In the genomic region with DNA sequence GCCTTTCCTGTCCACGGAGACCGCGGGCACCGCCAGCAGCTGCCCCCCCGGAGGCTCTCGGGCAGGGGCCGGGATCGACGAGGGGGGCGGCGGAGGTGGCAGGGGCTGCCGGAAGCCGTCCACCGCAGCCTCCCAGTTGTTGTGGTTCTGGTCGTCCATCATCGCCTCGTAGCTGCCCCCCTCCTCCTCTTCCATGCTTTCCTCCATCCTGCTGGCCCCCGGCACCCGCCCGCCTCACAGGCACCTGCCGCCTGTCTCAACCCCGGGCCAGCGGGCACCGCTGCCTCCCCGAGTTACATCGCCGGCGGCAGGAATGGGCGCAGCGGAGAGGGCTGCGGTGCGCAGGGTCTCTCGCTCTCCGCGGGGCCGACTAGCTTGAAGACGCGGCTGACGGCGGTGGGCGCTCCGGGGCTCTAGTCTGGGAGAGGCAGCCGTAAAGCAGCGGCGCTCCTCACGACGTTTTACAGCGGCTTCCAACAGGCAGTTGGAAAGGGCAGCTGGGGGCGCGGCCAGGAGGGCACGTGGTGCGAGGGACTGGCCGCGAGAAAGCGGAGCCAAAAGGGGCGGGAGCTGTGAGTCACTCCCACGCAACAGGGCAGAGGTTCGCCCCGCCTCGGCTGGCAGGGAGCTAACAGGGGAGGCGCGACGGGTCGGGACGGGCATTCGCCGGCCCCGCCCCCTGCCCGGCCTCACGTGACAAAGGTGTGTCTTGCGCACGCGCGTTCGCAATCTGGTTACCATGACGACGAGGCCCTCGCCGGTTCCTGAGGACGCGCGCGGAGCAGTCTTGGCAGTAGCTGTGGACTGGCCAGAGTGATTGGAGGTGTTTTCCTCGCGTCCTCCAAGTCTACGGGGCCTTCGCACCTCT, we compare ENCODE assay signal across 8 cellular contexts. TPM values are rescaled to one million over a fixed set of nuclear protein-coding genes. Genes with fewer than 3 reads are reported as not detected.
DNase-seq lines count a peak whose midpoint lies in the region; ATAC-seq, FAIRE-seq and TF ChIP-seq lines count a peak whose summit lies in the region.

A gene (minus strand): TSS at position 415 of the 868 bp plus-strand sequence. CDS start 208 bp downstream, at position 207.

- peak; percentile 36 for FAIRE-seq in keratinocyte (lab: Jason Lieb, UNC)

- peak within 1 kb of the TSS; percentile 82 for H2AFZ ChIP-seq in keratinocyte (ENCODE audit: control insufficient read depth, low read length)

- peak within 1 kb of the TSS; percentile 93 for H3K4me2 ChIP-seq in keratinocyte (ENCODE audit: control insufficient read depth, extremely low read depth, insufficient read depth, low read depth, low read length)

- H3K79me2 ChIP-seq in keratinocyte (ENCODE audit: control insufficient read depth, insufficient read depth, low read length) = peaks cover 49% of the 10 kb centered on the region

- no peaks in the 10 kb centered on the region for H4K20me1 ChIP-seq in keratinocyte (ENCODE audit: control insufficient read depth, extremely low read depth, insufficient read depth, low read length)

- ATAC-seq in GM19043 (IDR thresholded peaks at IDR 0.05; ENCODE audit: low read depth, unreplicated experiment) (peak; percentile 92), HG03378 (IDR thresholded peaks at IDR 0.05; ENCODE audit: unreplicated experiment) (peak; percentile 86)

- no peaks in the 10 kb centered on the region for H3K27me3 ChIP-seq in keratinocyte (ENCODE audit: control insufficient read depth, extremely low read depth, insufficient read depth, low read length)

- H3K9me3 ChIP-seq in keratinocyte (ENCODE audit: control insufficient read depth, low read depth, low read length) = no peaks in the 10 kb centered on the region

- dilution Hi-C loops in keratinocyte (cut with MboI; ENCODE audit: extremely low pct_ligation_motif_present, low sequenced_read_pairs) = no loop called here

- TF ChIP-seq CTCF in AG10803 (conservative IDR thresholded peaks at IDR 0.05; ENCODE audit: low read length) = no peak
- TF ChIP-seq CTCF in keratinocyte (optimal IDR thresholded peaks at IDR 0.05 in 1 of 3, IDR thresholded peaks at IDR 0.05 in 1 of 3, conservative IDR thresholded peaks at IDR 0.05 in 1 of 3; ENCODE audit: extremely low read depth in 1 of 3, insufficient read depth in 2 of 3, low read length in 3 of 3) = no peak

- peak within 1 kb of the TSS; percentile 77 for H3K27ac ChIP-seq in keratinocyte (ENCODE audit: control insufficient read depth, insufficient read depth, low read length)

- no peaks in the 10 kb centered on the region for H3K36me3 ChIP-seq in keratinocyte (ENCODE audit: control insufficient read depth in 2 of 2, extremely low read depth in 1 of 2, insufficient read depth in 2 of 2, low read length in 2 of 2)

- peaks cover 13% of the 10 kb centered on the region for H3K4me1 ChIP-seq in keratinocyte (ENCODE audit: control insufficient read depth, extremely low read depth, insufficient read depth, low read length)

- peak within 1 kb of the TSS; percentile 86 for H3K9ac ChIP-seq in keratinocyte (ENCODE audit: control insufficient read depth, extremely low read depth, insufficient read depth, low read length)

- H3K4me3 ChIP-seq in AG10803 (ENCODE audit: low read length) (peak within 1 kb of the TSS; percentile 92), keratinocyte (ENCODE audit: control insufficient read depth in 2 of 3, extremely low read depth in 1 of 3, insufficient read depth in 2 of 3, low read depth in 1 of 3, low read length in 3 of 3) (peak within 1 kb of the TSS; percentile 77 to 98 (median 83))

- peak; percentile 100 for DNase-seq in AG10803 (ENCODE audit: low read depth)
- peak; percentile 100 for DNase-seq in NCI-H460 (ENCODE audit: extremely low read depth, low read depth)
- DNase-seq in activated CD4-positive, CD25-positive, alpha-beta regulatory T cell treated with anti-CD3 and anti-CD28 coated beads, Interleukin-2, amount 50 U/mL, for 72 hours = peak; percentile 99
- DNase-seq in cerebellum (ENCODE audit: low spot score) = peak; percentile 100
- peak; percentile 98 for DNase-seq in keratinocyte (ENCODE audit: low read depth, low spot score)
- peak; percentile 99 for DNase-seq in stimulated activated CD4-positive, alpha-beta T cell treated with anti-CD3 and anti-CD28 coated beads, Interleukin-15, amount 100 ng/mL, for 1 hour (ENCODE audit: low read depth in 1 of 2, low spot score in 1 of 2)

- H3K9me1 ChIP-seq in keratinocyte (ENCODE audit: control insufficient read depth, extremely low read depth, insufficient read depth, low read length) = no peaks in the 10 kb centered on the region

RNA-seq across cellular contexts. Expression of the gene that starts here (rescaled TPM):
- 37.4 and 43.5 TPM in 2 replicates for total RNA-seq in NCI-H460 (2014; rRNA removed; shearing (Covaris generic))
- polyA plus RNA-seq in NCI-H460 (2014; cell fraction: nucleus; rRNA removed) = 9.7 and 35.1 TPM in 2 replicates
- total RNA-seq in cerebellum = 40.6 TPM
- 19.5 to 36.5 TPM (median 20.1 TPM) in 3 replicates for polyA plus RNA-seq in keratinocyte
- polyA plus RNA-seq in keratinocyte (2011; ENCODE audit: low read depth) = 17.7 TPM
- 12.9 and 20.4 TPM in 2 replicates for polyA plus RNA-seq in keratinocyte (2011; cell fraction: cytosol; rRNA removed)
- 18.4 and 21.2 TPM in 2 replicates for polyA plus RNA-seq in keratinocyte (2011; cell fraction: nucleus; rRNA removed)
- polyA plus RNA-seq in keratinocyte (2012; ENCODE audit: low replicate concordance) = 16.3 and 21.8 TPM in 2 replicates
- 13.2 to 43.8 TPM (median 20.9 TPM) in 3 replicates for polyA minus RNA-seq in keratinocyte
- polyA minus RNA-seq in keratinocyte (2011; cell fraction: cytosol; rRNA and poly(A)+ RNA removed) = 27.2 TPM
- polyA minus RNA-seq in keratinocyte (2011; cell fraction: nucleus; rRNA and poly(A)+ RNA removed) = 29.6 and 42.8 TPM in 2 replicates

Comparison
In these comparisons a context has a peak if more than half of its experiments do, and no peak if none do; other contexts are left out.
1. Peak in every context shown above with its lines: DNase-seq, ATAC-seq, H3K4me3 ChIP-seq and H3K27ac ChIP-seq.